In genomic region chr9:124054671-124055212, GRCh38 we compare ENCODE assay signal across 9 cellular contexts. TPM values are rescaled to one million over a fixed set of nuclear protein-coding genes. Genes with fewer than 3 reads are reported as not detected.
A peak's percentile ranks its signal among the peaks of the same experiment; 100 is the strongest.
DNase-seq lines count a peak whose midpoint lies in the region; ATAC-seq and TF ChIP-seq lines count a peak whose summit lies in the region.
"Had no signal": no experiment of that assay in that cellular context is flagged by ENCODE, and none has a peak within 500 bp of the region (broad histone marks: within the 10 kb centered on the region; RNA-seq: fewer than 3 reads in every experiment).

No MANE protein-coding gene starts in this region.

- H3K9me3 ChIP-seq in left lung: no peaks in the 10 kb centered on the region

- DNase-seq in COLO829 (ENCODE audit: low spot score) (peak; percentile 83), RWPE1 (ENCODE audit: low spot score) (peak; percentile 69), left lung (no peak), dermis blood vessel endothelial cell (no peak), AML-193 (lab: John Stamatoyannopoulos, UW) (no peak), SIG-M5 treated with dmso at 0.1 percent for 504 hours (lab: John Stamatoyannopoulos, UW; ENCODE audit: unreplicated experiment) (no peak)

- ATAC-seq in GM18868 (IDR thresholded peaks at IDR 0.05; ENCODE audit: unreplicated experiment): peak; percentile 99
- ATAC-seq in HG03025 (IDR thresholded peaks at IDR 0.05; ENCODE audit: low FRiP score, unreplicated experiment): peak; percentile 89
- peak; percentile 94 for ATAC-seq in left lung

- no peak overlapping the region for H3K4me3 ChIP-seq in left lung

- POLR2A ChIA-PET in RWPE1 (lab: Yijun Ruan, JAX; ENCODE audit: low non-redundant PET): no interaction called here

- H3K4me1 ChIP-seq in left lung: no peaks in the 10 kb centered on the region

- H3K27ac ChIP-seq in RWPE1 (no peak overlapping the region), left lung (no peak overlapping the region)

- peaks cover 0 to 79% of the 10 kb centered on the region in 2 donors for H3K27me3 ChIP-seq in left lung

- no peak for TF ChIP-seq CTCF in RWPE1 (conservative IDR thresholded peaks at IDR 0.05; ENCODE audit: low read depth)
- TF ChIP-seq CTCF in left lung (IDR thresholded peaks at IDR 0.05): no peak

- intact Hi-C loops in left lung (cut with DNase I): no loop called here

- no peaks in the 10 kb centered on the region for H3K36me3 ChIP-seq in left lung

- CTCF ChIA-PET in RWPE1 (lab: Yijun Ruan, JAX): interaction anchor here (0.7 to 1.4 kb wide), 3 partner anchors 9 to 14 kb away, joined by 3 to 4 read pairs (median 3); no protein-coding TSS in a partner anchor

RNA-seq across cellular contexts. Expression of gene LHX2, which starts 43.2 kb away (rescaled TPM):
- total RNA-seq in left lung (not detected), dermis blood vessel endothelial cell (not detected in 2 replicates)
- total RNA-seq: urinary bladder had no signal

Comparison
In these comparisons a context has a peak if more than half of its experiments do, and no peak if none do; other contexts are left out.
1. DNase-seq: peak in COLO829 (single experiment) and RWPE1 (single experiment); none in left lung (0 of 2), dermis blood vessel endothelial cell (single experiment), AML-193 (0 of 2) and SIG-M5 treated with dmso at 0.1 percent for 504 hours (single experiment).
2. Peak in every context shown above with its lines, with median percentiles within 50 percentile points of each other: ATAC-seq.